1 cellular context compared by ENCODE assay signal in genomic region chr1:201480231-201481003, GRCh38.
TF ChIP-seq lines count a peak whose summit lies in the region.

No MANE protein-coding gene starts in this region.

TF ChIP-seq in HEK293, 187 proteins besides CTCF, POLR2A, EP300 and RAD21 (continued from another document):
- peak; percentile 67 for TF ChIP-seq PRDM10 (tag by site-specific recombination; IDR thresholded peaks at IDR 0.05)
